Comparison of ENCODE assay signal across 23 cellular contexts in genomic region chr1:76110662-76111061, GRCh38.
"Had no signal": no experiment of that assay in that cellular context is flagged by ENCODE, and none has a peak within 500 bp of the region (broad histone marks: within the 10 kb centered on the region; RNA-seq: fewer than 3 reads in every experiment).

No MANE protein-coding gene starts in this region.

- H3K4me1 ChIP-seq: right atrium auricular region, uterus had no signal

- DNase-seq: activated CD4-positive, CD25-positive, alpha-beta regulatory T cell treated with anti-CD3 and anti-CD28 coated beads, Interleukin-2, amount 50 U/mL, for 72 hours; activated gamma-delta T cell treated with Interleukin-2 at 50 U/mL for 16 hours; amniotic stem cell; foreskin melanocyte; glutamatergic neuron; hippocampal formation; left lung; midbrain; occipital lobe; stimulated activated CD4-positive, alpha-beta T cell treated with anti-CD3 and anti-CD28 coated beads, Interleukin-12 subunit alpha, Interleukin-12 subunit beta, amount 100 ng/mL, for 4 hours; stimulated activated CD4-positive, alpha-beta T cell treated with anti-CD3 and anti-CD28 coated beads, Interleukin-1b, Interleukin-23, amount 100 ng/mL, for 48 hours; stimulated activated naive CD8-positive, alpha-beta T cell treated with anti-CD3 and anti-CD28 coated beads, Interleukin-15, Interleukin-2, amounts not matched to agents 100 U/mL and 50 U/mL, for 24 hours; substantia nigra; SW 1271; T-helper 2 cell; uterus had no signal

- ATAC-seq: activated naive CD4-positive, alpha-beta T cell treated with anti-CD3 and anti-CD28 coated beads, Interleukin-2, amount 50 U/mL, for 72 hours; left lung; stimulated activated naive CD8-positive, alpha-beta T cell treated with anti-CD3 and anti-CD28 coated beads, Interleukin-15, Interleukin-2, amounts not matched to agents 100 U/mL and 50 U/mL, for 24 hours had no signal

- H3K4me3 Mint-ChIP-seq: central memory CD8-positive, alpha-beta T cell had no signal

- H3K4me1 Mint-ChIP-seq: central memory CD8-positive, alpha-beta T cell had no signal

- H3K4me3 ChIP-seq: coronary artery, esophagus muscularis mucosa, left lung, right atrium auricular region, tibial nerve, uterus had no signal

- H3K9me3 Mint-ChIP-seq: activated naive CD4-positive, alpha-beta T cell treated with anti-CD3 and anti-CD28 coated beads, Interleukin-2, amount 50 U/mL, for 72 hours; central memory CD8-positive, alpha-beta T cell had no signal

- H3K27me3 ChIP-seq: esophagus muscularis mucosa, left lung, right atrium auricular region, tibial nerve, uterus had no signal

- H3K9me3 ChIP-seq: esophagus muscularis mucosa, left lung, right atrium auricular region, tibial nerve, uterus had no signal

- H3K27ac ChIP-seq: coronary artery, esophagus muscularis mucosa, left lung, right atrium auricular region, tibial nerve, uterus, VCaP had no signal

- H3K36me3 ChIP-seq: esophagus muscularis mucosa, left lung, right atrium auricular region, tibial nerve, uterus had no signal

- H3K27ac Mint-ChIP-seq: activated naive CD4-positive, alpha-beta T cell treated with anti-CD3 and anti-CD28 coated beads, Interleukin-2, amount 50 U/mL, for 72 hours had no signal
